19 cellular contexts compared by ENCODE assay signal in genomic region chr22:34620832-34621231, GRCh38.
"Had no signal": no experiment of that assay in that cellular context is flagged by ENCODE, and none has a peak within 500 bp of the region (broad histone marks: within the 10 kb centered on the region; RNA-seq: fewer than 3 reads in every experiment).

No MANE protein-coding gene starts in this region.

- H3K36me3 ChIP-seq: left ventricle myocardium inferior, lower lobe of right lung, right lobe of liver, spleen, tibial artery, upper lobe of left lung, uterus had no signal

- FAIRE-seq: kidney had no signal

- H3K4me1 ChIP-seq: foreskin keratinocyte, left ventricle myocardium inferior, lower lobe of right lung, parathyroid adenoma, psoas muscle, right lobe of liver, spleen, tibial artery, upper lobe of left lung, uterus had no signal

- H3K27me3 ChIP-seq: foreskin keratinocyte, right lobe of liver, spleen, tibial artery, upper lobe of left lung, uterus had no signal

- DNase-seq: dermis blood vessel endothelial cell; foreskin keratinocyte; immature natural killer cell; kidney; left cardiac atrium; left ventricle myocardium inferior; lower lobe of right lung; psoas muscle; retina; right lobe of liver; spleen; stimulated activated CD4-positive, alpha-beta T cell treated with anti-CD3 and anti-CD28 coated beads, Interleukin-15, amount 100 ng/mL, for 24 hours; stimulated activated CD4-positive, alpha-beta T cell treated with anti-CD3 and anti-CD28 coated beads, Interleukin-1b, Interleukin-23, amount 100 ng/mL, for 48 hours; stimulated activated CD4-positive, alpha-beta T cell treated with anti-CD3 and anti-CD28 coated beads, Interleukin-4, amount 100 ng/mL, for 24 hours; tibial artery; upper lobe of left lung; uterus had no signal

- H3K4me3 ChIP-seq: left ventricle myocardium inferior, lower lobe of right lung, psoas muscle, right lobe of liver, spleen, tibial artery, upper lobe of left lung, uterus had no signal

- ATAC-seq: foreskin keratinocyte; left cardiac atrium; lower lobe of right lung; psoas muscle; right lobe of liver; stimulated activated memory B cell treated with anti-CD40 and anti-IgM and Interleukin-4, amounts not matched to agents 10 μg/mL and 1 μg/mL and 100 μg/mL, for 72 hours had no signal

- H3K27ac ChIP-seq: foreskin keratinocyte, left ventricle myocardium inferior, lower lobe of right lung, parathyroid adenoma, psoas muscle, right lobe of liver, spleen, tibial artery, upper lobe of left lung, uterus had no signal

- H3K9me3 ChIP-seq: left ventricle myocardium inferior, lower lobe of right lung, psoas muscle, right lobe of liver, tibial artery, uterus had no signal
